Comparison of ENCODE assay signal across 22 cellular contexts in the genomic region with DNA sequence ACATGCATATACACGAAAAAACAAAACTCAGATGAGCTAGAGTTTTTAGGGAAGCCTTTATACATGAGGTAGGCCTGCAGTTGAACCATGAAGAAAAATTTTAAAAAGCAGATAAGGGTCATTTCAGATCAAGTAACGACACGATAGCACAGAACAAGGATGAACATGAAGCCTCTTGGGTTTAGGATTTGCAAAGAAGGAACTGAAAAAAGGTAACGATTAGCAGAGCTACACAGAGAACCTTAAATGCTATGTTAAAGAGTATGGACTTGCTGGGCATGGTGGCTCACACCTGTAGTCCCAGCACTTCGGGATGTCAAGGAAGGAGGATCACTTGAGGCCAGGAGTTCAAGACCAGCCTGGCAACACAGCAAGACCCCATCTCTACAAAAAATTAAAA.
A peak's percentile ranks its signal among the peaks of the same experiment; 100 is the strongest.
DNase-seq lines count a peak whose midpoint lies in the region; ATAC-seq and TF ChIP-seq lines count a peak whose summit lies in the region.
"Had no signal": no experiment of that assay in that cellular context is flagged by ENCODE, and none has a peak within 500 bp of the region (broad histone marks: within the 10 kb centered on the region; RNA-seq: fewer than 3 reads in every experiment).

No MANE protein-coding gene starts in this region.

- TF ChIP-seq CTCF in WTC11 (IDR thresholded peaks at IDR 0.05): no peak
- no peak for TF ChIP-seq CTCF in endodermal cell (conservative IDR thresholded peaks at IDR 0.05)

- H3K4me3 Mint-ChIP-seq in activated naive CD4-positive, alpha-beta T cell treated with anti-CD3 and anti-CD28 coated beads, Interleukin-2, amount 10 ng/mL, durations not matched to agents 7 days and 5 days: no peak overlapping the region
- no peak overlapping the region for H3K4me3 Mint-ChIP-seq in WTC11
- H3K4me3 Mint-ChIP-seq in endodermal cell: no peak overlapping the region
- H3K4me3 Mint-ChIP-seq: CD14-positive monocyte; CD4-positive, alpha-beta T cell; CD8-positive, alpha-beta memory T cell; HFFc6 had no signal

- no peaks in the 10 kb centered on the region for H3K9me3 Mint-ChIP-seq in activated naive CD4-positive, alpha-beta T cell treated with anti-CD3 and anti-CD28 coated beads, Interleukin-2, amount 10 ng/mL, durations not matched to agents 7 days and 5 days
- no peaks in the 10 kb centered on the region for H3K9me3 Mint-ChIP-seq in WTC11
- no peaks in the 10 kb centered on the region for H3K9me3 Mint-ChIP-seq in endodermal cell
- H3K9me3 Mint-ChIP-seq: CD14-positive monocyte; CD4-positive, alpha-beta T cell; CD8-positive, alpha-beta memory T cell; HFFc6 had no signal

- H3K9me3 ChIP-seq in endodermal cell (ENCODE audit: control insufficient read depth, low read length): no peaks in the 10 kb centered on the region
- H3K9me3 ChIP-seq: A549; BE2C; BLaER1 treated with 17β-estradiol and CSF1 and Interleukin-3, amounts not matched to agents 10 nM and 100 nM; HAP-1 had no signal

- H3K4me3 ChIP-seq in endodermal cell (ENCODE audit: low read length): no peak overlapping the region
- H3K4me3 ChIP-seq: A549; BLaER1 treated with 17β-estradiol and CSF1 and Interleukin-3, amounts not matched to agents 10 nM and 100 nM; HAP-1 had no signal

- no peak for ATAC-seq in WTC11
- ATAC-seq: A549 had no signal

- no peaks in the 10 kb centered on the region for H3K4me1 ChIP-seq in endodermal cell (ENCODE audit: control insufficient read depth, insufficient read depth, low read length)
- H3K4me1 ChIP-seq: A549; BE2C; BLaER1 treated with 17β-estradiol and CSF1 and Interleukin-3, amounts not matched to agents 10 nM and 100 nM; HAP-1 had no signal

- H3K27ac Mint-ChIP-seq in activated naive CD4-positive, alpha-beta T cell treated with anti-CD3 and anti-CD28 coated beads, Interleukin-2, amount 10 ng/mL, durations not matched to agents 7 days and 5 days: peak overlapping the region; percentile 40
- peak overlapping the region; percentile 35; the same call in 1 of the 2 replicates for H3K27ac Mint-ChIP-seq in WTC11
- peak overlapping the region; percentile 55 for H3K27ac Mint-ChIP-seq in endodermal cell
- H3K27ac Mint-ChIP-seq: CD4-positive, alpha-beta T cell; HFFc6 had no signal

- POLR2A ChIA-PET in WTC11 (lab: Charles Lee): no interaction called here

- CTCF ChIA-PET in activated naive CD4-positive, alpha-beta T cell treated with anti-CD3 and anti-CD28 coated beads, Interleukin-2, amount 10 ng/mL, durations not matched to agents 7 days and 5 days (lab: Charles Lee): interaction anchor here (0.6 kb wide), 1 partner anchor 73 kb away, joined by 3 read pairs; no protein-coding TSS in a partner anchor
- CTCF ChIA-PET in WTC11 (lab: Charles Lee): interaction anchor here (0.6 kb wide), 1 partner anchor 14 kb away, joined by 3 read pairs; no protein-coding TSS in a partner anchor

- H3K36me3 ChIP-seq in endodermal cell (ENCODE audit: control insufficient read depth, insufficient read depth, low read length): peaks cover 56% of the 10 kb centered on the region

- H3K4me1 Mint-ChIP-seq in activated naive CD4-positive, alpha-beta T cell treated with anti-CD3 and anti-CD28 coated beads, Interleukin-2, amount 10 ng/mL, durations not matched to agents 7 days and 5 days: no peaks in the 10 kb centered on the region
- H3K4me1 Mint-ChIP-seq in WTC11: peaks cover 8% of the 10 kb centered on the region; the same call in 1 of the 2 replicates
- no peaks in the 10 kb centered on the region for H3K4me1 Mint-ChIP-seq in endodermal cell
- H3K4me1 Mint-ChIP-seq: CD14-positive monocyte; CD8-positive, alpha-beta memory T cell had no signal

- no peaks in the 10 kb centered on the region for H3K27me3 Mint-ChIP-seq in activated naive CD4-positive, alpha-beta T cell treated with anti-CD3 and anti-CD28 coated beads, Interleukin-2, amount 10 ng/mL, durations not matched to agents 7 days and 5 days
- no peaks in the 10 kb centered on the region for H3K27me3 Mint-ChIP-seq in WTC11 (ENCODE audit: low read depth)
- no peaks in the 10 kb centered on the region for H3K27me3 Mint-ChIP-seq in endodermal cell (ENCODE audit: insufficient read depth)
- H3K27me3 Mint-ChIP-seq: CD4-positive, alpha-beta T cell; CD8-positive, alpha-beta memory T cell had no signal

- 96% methylated on average over 2 to 5 of the region's 5 CpGs for WGBS in endodermal cell (ENCODE audit: insufficient coverage in 1 of 2, insufficient read length in 1 of 2), 2 experiments

- no peaks in the 10 kb centered on the region for H3K27me3 ChIP-seq in endodermal cell (ENCODE audit: control insufficient read depth, insufficient read depth, low read length, poor library complexity, severe bottlenecking)
- H3K27me3 ChIP-seq: BE2C; BLaER1 treated with 17β-estradiol and CSF1 and Interleukin-3, amounts not matched to agents 10 nM and 100 nM had no signal

- no peak overlapping the region for H3K9ac ChIP-seq in endodermal cell (ENCODE audit: extremely low read depth, low read length, poor library complexity, severe bottlenecking)
- H3K9ac ChIP-seq: BLaER1 treated with 17β-estradiol and CSF1 and Interleukin-3, amounts not matched to agents 10 nM and 100 nM had no signal

- DNase-seq in activated naive CD4-positive, alpha-beta T cell treated with anti-CD3 and anti-CD28 coated beads, Interleukin-2, amount 10 ng/mL, durations not matched to agents 7 days and 5 days: no peak
- DNase-seq in activated naive CD4-positive, alpha-beta T cell (lab: John Stamatoyannopoulos, UW): no peak
- DNase-seq in WTC11 (ENCODE audit: low spot score) (no peak), endodermal cell (no peak), NCI-H748 (lab: John Stamatoyannopoulos, UW; ENCODE audit: unreplicated experiment) (no peak), A172 (ENCODE audit: low spot score) (no peak)
- DNase-seq: ACHN; AML-193; BE2C; CD4-positive, alpha-beta T cell; CD8-positive, alpha-beta memory T cell; DMS 273 treated with DMSO at 0.1 percent for 48 hours; DMS79; EL; GDM1; GOT3; HFFc6 had no signal

- no peak overlapping the region for H3K27ac ChIP-seq in endodermal cell (ENCODE audit: low read depth, low read length)
- H3K27ac ChIP-seq: 22Rv1; A549; BLaER1 treated with 17β-estradiol and CSF1 and Interleukin-3, amounts not matched to agents 10 nM and 100 nM had no signal

- H3K36me3 Mint-ChIP-seq in activated naive CD4-positive, alpha-beta T cell treated with anti-CD3 and anti-CD28 coated beads, Interleukin-2, amount 10 ng/mL, durations not matched to agents 7 days and 5 days: no peaks in the 10 kb centered on the region
- H3K36me3 Mint-ChIP-seq in WTC11 (peaks cover 19% of the 10 kb centered on the region), endodermal cell (ENCODE audit: low read depth) (peaks cover 36% of the 10 kb centered on the region)

TF ChIP-seq in WTC11, 78 proteins besides CTCF, POLR2A, EP300 and RAD21:
- TF ChIP-seq E2F4 (CRISPR knock-in tag; IDR thresholded peaks at IDR 0.05; ENCODE audit: borderline replicate concordance, low read depth) (no peak), PRRX2 (CRISPR knock-in tag; IDR thresholded peaks at IDR 0.05) (no peak), TP53 (CRISPR knock-in tag; IDR thresholded peaks at IDR 0.05) (no peak), GTF2I (CRISPR knock-in tag; conservative IDR thresholded peaks at IDR 0.05) (no peak), ZNF671 (CRISPR knock-in tag; IDR thresholded peaks at IDR 0.05) (no peak), ZMAT4 (CRISPR knock-in tag; IDR thresholded peaks at IDR 0.05) (no peak)
